19 cellular contexts compared by ENCODE assay signal in the genomic region with DNA sequence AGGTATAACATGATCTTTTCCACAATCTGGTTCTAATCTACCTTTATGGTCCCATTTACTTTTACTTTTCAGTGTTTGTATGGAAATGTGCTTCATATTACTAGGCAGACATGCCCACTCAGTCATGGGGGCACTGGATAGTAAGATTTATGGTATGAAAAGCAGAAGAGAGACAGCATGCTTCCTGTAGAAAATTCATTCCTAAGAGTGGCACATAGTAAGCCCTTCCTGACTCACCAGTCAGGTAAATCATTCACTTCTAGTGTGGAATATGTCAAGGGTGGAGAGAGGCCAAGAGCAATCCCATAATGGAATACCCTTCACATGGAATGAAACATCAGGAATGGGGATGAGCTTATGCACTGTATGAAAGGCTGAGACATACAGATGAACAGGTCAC. TPM values are rescaled to one million over a fixed set of nuclear protein-coding genes. Genes with fewer than 3 reads are reported as not detected.
A peak's percentile ranks its signal among the peaks of the same experiment; 100 is the strongest.
DNase-seq lines count a peak whose midpoint lies in the region; ATAC-seq and TF ChIP-seq lines count a peak whose summit lies in the region.
"Had no signal": no experiment of that assay in that cellular context is flagged by ENCODE, and none has a peak within 500 bp of the region (broad histone marks: within the 10 kb centered on the region; RNA-seq: fewer than 3 reads in every experiment).

No MANE protein-coding gene starts in this region.

- POLR2A ChIA-PET in activated CD4-positive, alpha-beta T cell treated with anti-CD3 and anti-CD28 coated beads, Interleukin-2, amount 10 ng/mL, durations not matched to agents 7 days and 5 days (lab: Charles Lee), result no interaction called here

- H3K4me3 Mint-ChIP-seq in activated CD4-positive, alpha-beta T cell treated with anti-CD3 and anti-CD28 coated beads, Interleukin-2, amount 10 ng/mL, durations not matched to agents 7 days and 5 days, result no peak overlapping the region
- H3K4me3 Mint-ChIP-seq: activated CD4-positive, alpha-beta T cell treated with anti-CD3 and anti-CD28 coated beads for 36 hours; effector memory CD8-positive, alpha-beta T cell; naive B cell; stimulated activated memory B cell treated with anti-CD40 and anti-IgM and Interleukin-4, amounts not matched to agents 10 μg/mL and 1 μg/mL and 100 μg/mL, for 72 hours had no signal

- ATAC-seq in HG03097 (IDR thresholded peaks at IDR 0.05; ENCODE audit: low FRiP score, unreplicated experiment), result no peak
- ATAC-seq: effector memory CD8-positive, alpha-beta T cell; stimulated activated memory B cell treated with anti-CD40 and anti-IgM and Interleukin-4, amounts not matched to agents 10 μg/mL and 1 μg/mL and 100 μg/mL, for 72 hours had no signal

- CTCF ChIA-PET in activated CD4-positive, alpha-beta T cell treated with anti-CD3 and anti-CD28 coated beads, Interleukin-2, amount 10 ng/mL, durations not matched to agents 7 days and 5 days (lab: Charles Lee), result no interaction called here

- H3K27ac Mint-ChIP-seq in activated CD4-positive, alpha-beta T cell treated with anti-CD3 and anti-CD28 coated beads, Interleukin-2, amount 10 ng/mL, durations not matched to agents 7 days and 5 days, result no peak overlapping the region
- H3K27ac Mint-ChIP-seq: activated CD4-positive, alpha-beta T cell treated with anti-CD3 and anti-CD28 coated beads for 36 hours; effector memory CD8-positive, alpha-beta T cell; naive B cell; progenitor cell of endocrine pancreas; stimulated activated memory B cell treated with anti-CD40 and anti-IgM and Interleukin-4, amounts not matched to agents 10 μg/mL and 1 μg/mL and 100 μg/mL, for 72 hours had no signal

- H3K27me3 Mint-ChIP-seq in activated CD4-positive, alpha-beta T cell treated with anti-CD3 and anti-CD28 coated beads, Interleukin-2, amount 10 ng/mL, durations not matched to agents 7 days and 5 days, result peaks cover 47% of the 10 kb centered on the region
- H3K27me3 Mint-ChIP-seq: progenitor cell of endocrine pancreas; stimulated activated memory B cell treated with anti-CD40 and anti-IgM and Interleukin-4, amounts not matched to agents 10 μg/mL and 1 μg/mL and 100 μg/mL, for 72 hours had no signal

- DNase-seq in NCI-H82 (lab: John Stamatoyannopoulos, UW) (peak; percentile 24), NCI-H82 treated with DMSO at 0.1 percent for 48 hours (lab: John Stamatoyannopoulos, UW; ENCODE audit: unreplicated experiment) (no peak), amniotic epithelial cell (ENCODE audit: low read depth) (peak; percentile 41), kidney tubule cell (ENCODE audit: low spot score) (peak; percentile 97), GM20000 (ENCODE audit: low spot score) (no peak), inferior parietal cortex (ENCODE audit: extremely low spot score) (no peak)
- DNase-seq in activated CD4-positive, alpha-beta T cell treated with anti-CD3 and anti-CD28 coated beads, Interleukin-2, amount 10 ng/mL, durations not matched to agents 7 days and 5 days, result no peak
- DNase-seq: activated CD4-positive, alpha-beta T cell treated with anti-CD3 and anti-CD28 coated beads for 36 hours; activated effector memory CD4-positive, alpha-beta T cell treated with Interleukin-2 at 50 U/mL for 16 hours; effector memory CD8-positive, alpha-beta T cell; foreskin fibroblast; HCEC 1CT; MM.1S; naive B cell; NCI-H1930; NCI-H510A had no signal

- H3K4me1 Mint-ChIP-seq in activated CD4-positive, alpha-beta T cell treated with anti-CD3 and anti-CD28 coated beads, Interleukin-2, amount 10 ng/mL, durations not matched to agents 7 days and 5 days, result peaks cover 4% of the 10 kb centered on the region

- H3K36me3 Mint-ChIP-seq in activated CD4-positive, alpha-beta T cell treated with anti-CD3 and anti-CD28 coated beads, Interleukin-2, amount 10 ng/mL, durations not matched to agents 7 days and 5 days (ENCODE audit: low read depth), result no peaks in the 10 kb centered on the region
- H3K36me3 Mint-ChIP-seq: naive B cell had no signal

- no peaks in the 10 kb centered on the region for H3K9me3 Mint-ChIP-seq in activated CD4-positive, alpha-beta T cell treated with anti-CD3 and anti-CD28 coated beads, Interleukin-2, amount 10 ng/mL, durations not matched to agents 7 days and 5 days
- H3K9me3 Mint-ChIP-seq: effector memory CD8-positive, alpha-beta T cell; naive B cell; stimulated activated memory B cell treated with anti-CD40 and anti-IgM and Interleukin-4, amounts not matched to agents 10 μg/mL and 1 μg/mL and 100 μg/mL, for 72 hours had no signal

- no peak for TF ChIP-seq CTCF in GM20000 (IDR thresholded peaks at IDR 0.05; ENCODE audit: extremely low read depth, missing control alignments)

RNA-seq across cellular contexts. Expression of gene BCL10, which starts 49.5 kb away (rescaled TPM):
- total RNA-seq in activated CD4-positive, alpha-beta T cell treated with anti-CD3 and anti-CD28 coated beads, Interleukin-2, amount 10 ng/mL, durations not matched to agents 7 days and 5 days, result 10 to 100 TPM; 26.3 to 29.9 TPM

Comparison
In these comparisons a context has a peak if more than half of its experiments do, and no peak if none do; other contexts are left out.
1. DNase-seq: peak in NCI-H82 (single experiment), amniotic epithelial cell (single experiment) and kidney tubule cell (single experiment); none in NCI-H82 treated with DMSO at 0.1 percent for 48 hours (single experiment), activated CD4-positive, alpha-beta T cell treated with anti-CD3 and anti-CD28 coated beads, Interleukin-2, amount 10 ng/mL, durations not matched to agents 7 days and 5 days (single experiment), GM20000 (single experiment) and inferior parietal cortex (single experiment).